Comparison of ENCODE assay signal across 9 cellular contexts in genomic region chr14:64717870-64718269, GRCh38. TPM values are rescaled to one million over a fixed set of nuclear protein-coding genes. Genes with fewer than 3 reads are reported as not detected.
DNase-seq lines count a peak whose midpoint lies in the region; ATAC-seq and TF ChIP-seq lines count a peak whose summit lies in the region.
"Had no signal": no experiment of that assay in that cellular context is flagged by ENCODE, and none has a peak within 500 bp of the region (broad histone marks: within the 10 kb centered on the region; RNA-seq: fewer than 3 reads in every experiment).

No MANE protein-coding gene starts in this region.

- H3K4me1 ChIP-seq in smooth muscle cell (ENCODE audit: low read depth), result peaks cover 35% of the 10 kb centered on the region

- no peak for TF ChIP-seq CTCF in HL-60 (IDR thresholded peaks at IDR 0.05; ENCODE audit: insufficient read depth, low read length)
- TF ChIP-seq CTCF in smooth muscle cell (IDR thresholded peaks at IDR 0.05; ENCODE audit: borderline replicate concordance, insufficient read depth, poor library complexity, severe bottlenecking), result no peak

- peaks cover 7% of the 10 kb centered on the region for H3K9me3 ChIP-seq in smooth muscle cell (replicated peaks; ENCODE audit: low read depth)

- WGBS in smooth muscle cell (ENCODE audit: low lambda C conversion rate), result 48% methylated on average over 6 of the region's 6 CpGs

- peak overlapping the region; percentile 76 for H3K4me2 ChIP-seq in smooth muscle cell

- H2AFZ ChIP-seq in smooth muscle cell (ENCODE audit: low read depth), result no peak overlapping the region

- H4K20me1 ChIP-seq in smooth muscle cell (ENCODE audit: low read depth), result no peaks in the 10 kb centered on the region

- peaks cover 90% of the 10 kb centered on the region for H3K79me2 ChIP-seq in smooth muscle cell (ENCODE audit: low read depth)

- H3K27ac ChIP-seq in HL-60 (replicated peaks) (peak overlapping the region; percentile 63; the same call in 1 of the 2 replicates), angular gyrus (ENCODE audit: low read depth, low read length) (peak overlapping the region; percentile 74), smooth muscle cell (ENCODE audit: low read depth) (peak overlapping the region; percentile 80)

- H3F3A ChIP-seq in smooth muscle cell (ENCODE audit: low read depth), result peaks cover 4% of the 10 kb centered on the region

- H3K9ac ChIP-seq in smooth muscle cell (ENCODE audit: low read depth), result no peak overlapping the region

- peaks cover 2% of the 10 kb centered on the region for H3K36me3 ChIP-seq in smooth muscle cell (ENCODE audit: low read depth)

- ATAC-seq in GM21528 (IDR thresholded peaks at IDR 0.05; ENCODE audit: low FRiP score, unreplicated experiment), result no peak

- H3K4me3 ChIP-seq in HL-60 (replicated peaks; ENCODE audit: insufficient read depth, low read length), result no peak overlapping the region
- no peak overlapping the region for H3K4me3 ChIP-seq in smooth muscle cell

- DNase-seq in HL-60 (ENCODE audit: low read depth in 1 of 2, low spot score in 1 of 2), result no peak
- peak; percentile 29 for DNase-seq in kidney glomerular epithelial cell (lab: John Stamatoyannopoulos, UW)
- DNase-seq in smooth muscle cell (lab: John Stamatoyannopoulos, UW; ENCODE audit: unreplicated experiment), result no peak
- DNase-seq in KBM-7, result no peak
- DNase-seq in superior temporal gyrus (ENCODE audit: extremely low spot score), result no peak
- no peak for DNase-seq in dedifferentiated amniotic fluid mesenchymal stem cell (ENCODE audit: extremely low spot score)
- DNase-seq: NCI-H146 had no signal

- in situ Hi-C loops in KBM-7 (cut with MboI; ENCODE audit: low pct_unique_long_range_greater_than_20kb, low sequenced_read_pairs), result no loop called here

- H3K27me3 ChIP-seq in HL-60 (ENCODE audit: insufficient read depth, poor library complexity, severe bottlenecking) (no peaks in the 10 kb centered on the region), smooth muscle cell (ENCODE audit: low read depth) (no peaks in the 10 kb centered on the region)

RNA-seq across cellular contexts. Expression of gene PLEKHG3, which starts 13.6 kb away (rescaled TPM):
- 15.6 and 17.6 TPM in 2 replicates for total RNA-seq in smooth muscle cell
- 18.3 and 21.9 TPM in 2 replicates for polyA plus RNA-seq in smooth muscle cell
